Comparison of ENCODE assay signal across 31 cellular contexts in the genomic region with DNA sequence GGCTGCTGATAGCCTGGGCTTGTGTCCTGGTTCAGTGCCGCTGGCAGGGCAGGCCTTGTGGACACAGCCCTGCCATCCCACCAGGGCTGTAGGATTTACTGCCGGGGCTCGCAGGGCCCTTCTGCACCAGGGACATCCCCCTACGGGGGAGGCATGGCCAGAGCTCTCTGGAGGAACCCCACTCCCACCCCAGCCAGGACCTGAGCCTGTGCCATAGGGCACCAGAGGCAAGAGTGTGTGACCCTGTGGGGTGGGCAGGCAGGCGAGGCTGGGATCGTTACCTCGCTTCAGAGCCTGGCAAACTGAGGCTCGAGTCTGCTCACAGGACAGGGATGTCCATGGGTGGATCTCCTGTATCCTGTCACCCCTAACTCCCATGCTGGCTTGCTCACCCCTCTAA. TPM values are rescaled to one million over a fixed set of nuclear protein-coding genes. Genes with fewer than 3 reads are reported as not detected.
A peak's percentile ranks its signal among the peaks of the same experiment; 100 is the strongest.
DNase-seq lines count a peak whose midpoint lies in the region; ATAC-seq and TF ChIP-seq lines count a peak whose summit lies in the region.
"Had no signal": no experiment of that assay in that cellular context is flagged by ENCODE, and none has a peak within 500 bp of the region (broad histone marks: within the 10 kb centered on the region; RNA-seq: fewer than 3 reads in every experiment).

No MANE protein-coding gene starts in this region.

- H3K36me3 ChIP-seq in heart right ventricle: peaks cover 0 to 15% (median 0%) of the 10 kb centered on the region in 9 donors
- no peaks in the 10 kb centered on the region for H3K36me3 ChIP-seq in prostate gland
- H3K36me3 ChIP-seq in uterus: no peaks in the 10 kb centered on the region
- H3K36me3 ChIP-seq in Peyer's patch: no peaks in the 10 kb centered on the region

- H3K4me1 ChIP-seq in heart right ventricle (peaks cover 0 to 66% (median 37%) of the 10 kb centered on the region in 9 donors), right cardiac atrium (ENCODE audit: control insufficient read depth, insufficient read depth, low read length) (no peaks in the 10 kb centered on the region), prostate gland (replicated peaks) (no peaks in the 10 kb centered on the region), uterus (no peaks in the 10 kb centered on the region), Peyer's patch (peaks cover 0 to 14% (median 0%) of the 10 kb centered on the region in 4 donors)

- TF ChIP-seq CTCF in heart right ventricle (IDR thresholded peaks at IDR 0.05) (no peak), prostate gland (IDR thresholded peaks at IDR 0.05) (no peak), uterus (IDR thresholded peaks at IDR 0.05) (no peak), Peyer's patch (IDR thresholded peaks at IDR 0.05) (no peak)

- H3K4me3 ChIP-seq in heart right ventricle (peak overlapping the region; percentile 36 to 72 (median 64)), right cardiac atrium (ENCODE audit: low read length) (peak overlapping the region; percentile 51), prostate gland (no peak overlapping the region), uterus (no peak overlapping the region), Peyer's patch (peak overlapping the region in 1 of 4 donors; percentile 10)
- H3K4me3 ChIP-seq: K562 had no signal

- ATAC-seq in heart right ventricle: no peak
- no peak for ATAC-seq in left cardiac atrium
- no peak for ATAC-seq in right cardiac atrium
- no peak for ATAC-seq in SK-N-SH treated with all-trans-retinoic acid at 6 μM for 48 hours
- no peak for ATAC-seq in GM18867 (IDR thresholded peaks at IDR 0.05; ENCODE audit: unreplicated experiment)
- ATAC-seq: activated CD4-positive, alpha-beta T cell treated with anti-CD3 and anti-CD28 coated beads for 36 hours; activated T-cell treated with anti-CD3 and anti-CD28 coated beads, Interleukin-2, amount 50 U/mL, for 4 hours; K562; stimulated activated naive B cell treated with anti-CD40 and anti-IgM and Interleukin-4, amounts not matched to agents 10 μg/mL and 1 μg/mL and 100 μg/mL, for 72 hours; T-cell had no signal

- H3K9me3 ChIP-seq in heart right ventricle (no peaks in the 10 kb centered on the region), right cardiac atrium (ENCODE audit: control insufficient read depth, low read length) (no peaks in the 10 kb centered on the region), prostate gland (no peaks in the 10 kb centered on the region), uterus (no peaks in the 10 kb centered on the region), Peyer's patch (no peaks in the 10 kb centered on the region)

- DNase-seq in heart right ventricle (no peak), left cardiac atrium (no peak), right cardiac atrium (peak in 1 of 3 donors; percentile 63), prostate gland (ENCODE audit: low spot score) (no peak), uterus (no peak), Peyer's patch (no peak)
- DNase-seq: activated CD4-positive, alpha-beta T cell treated with anti-CD3 and anti-CD28 coated beads for 36 hours; activated naive CD4-positive, alpha-beta T cell treated with Interleukin-2 at 50 U/mL for 16 hours; activated T-cell treated with anti-CD3 and anti-CD28 coated beads, Interleukin-2, amount 50 U/mL, for 4 hours; amniotic stem cell; central memory CD4-positive, alpha-beta T cell; GF-D8; kidney glomerular epithelial cell; MM.1S; NCI-H187; NCI-H2227 treated with DMSO at 0.1 percent for 48 hours; SIG-M5; stimulated activated CD4-positive, alpha-beta T cell treated with anti-CD3 and anti-CD28 coated beads, Interleukin-2, amount 100 ng/mL, for 48 hours; stimulated activated naive B cell treated with anti-CD40 and anti-IgM and Interleukin-4, amounts not matched to agents 10 μg/mL and 1 μg/mL and 100 μg/mL, for 72 hours; T-cell had no signal

- 59 to 68% methylated on average over 8 of the region's 8 CpGs for WGBS in heart right ventricle, 2 donors
- WGBS in right cardiac atrium: 58% methylated on average over 8 of the region's 8 CpGs
- 85% methylated on average over 4 of the region's 8 CpGs for WGBS in prostate gland

- H3K27me3 ChIP-seq in heart right ventricle (no peaks in the 10 kb centered on the region), right cardiac atrium (ENCODE audit: control insufficient read depth, insufficient read depth) (no peaks in the 10 kb centered on the region), prostate gland (replicated peaks; ENCODE audit: insufficient read depth) (no peaks in the 10 kb centered on the region), uterus (no peaks in the 10 kb centered on the region), Peyer's patch (no peaks in the 10 kb centered on the region)

- intact Hi-C loops in heart right ventricle (cut with DNase I): no loop called here
- intact Hi-C loops in left cardiac atrium (cut with DNase I): no loop called here
- intact Hi-C loops in right cardiac atrium (cut with DNase I): no loop called here
- intact Hi-C loops in prostate gland (cut with DNase I): no loop called here
- intact Hi-C loops in uterus (cut with DNase I; ENCODE audit: low total_unique reads): no loop called here

- H3K27ac ChIP-seq in heart right ventricle (peak overlapping the region; percentile 83 to 100 (median 96)), right cardiac atrium (ENCODE audit: low read length) (peak overlapping the region; percentile 97), prostate gland (peak overlapping the region; percentile 65 to 66), uterus (peak overlapping the region; percentile 73 to 84), Peyer's patch (peak overlapping the region in 2 of 4 donors; percentile 55 to 84)
- H3K27ac ChIP-seq: epithelial cell of prostate had no signal

- TF ChIP-seq POLR2A in prostate gland (IDR thresholded peaks at IDR 0.05): no peak
- no peak for TF ChIP-seq POLR2A in uterus (IDR thresholded peaks at IDR 0.05)
- no peak for TF ChIP-seq POLR2A in Peyer's patch (IDR thresholded peaks at IDR 0.05)

TF ChIP-seq in SK-N-SH treated with all-trans-retinoic acid at 6 μM for 48 hours, 23 proteins besides CTCF, POLR2A, EP300 and RAD21 (continues in another document):
- TF ChIP-seq ZFP30 (CRISPR knock-in tag; IDR thresholded peaks at IDR 0.05) (no peak), ZNF8 (CRISPR knock-in tag; IDR thresholded peaks at IDR 0.05) (no peak), ZNF70 (CRISPR knock-in tag; IDR thresholded peaks at IDR 0.05) (no peak), ZFP3 (CRISPR knock-in tag; IDR thresholded peaks at IDR 0.05) (no peak), PATZ1 (CRISPR knock-in tag; IDR thresholded peaks at IDR 0.05; ENCODE audit: borderline replicate concordance) (no peak), ESRRG (CRISPR knock-in tag; IDR thresholded peaks at IDR 0.05) (no peak), GLIS3 (CRISPR knock-in tag; IDR thresholded peaks at IDR 0.05) (no peak), TSHZ2 (CRISPR knock-in tag; IDR thresholded peaks at IDR 0.05) (no peak), BACH2 (CRISPR knock-in tag; IDR thresholded peaks at IDR 0.05; ENCODE audit: borderline replicate concordance) (no peak)

RNA-seq across cellular contexts. Expression of gene LDB3, which starts 2.6 kb away (rescaled TPM):
- total RNA-seq in heart right ventricle: 1,000 to 10,000 TPM; 1,248 to 1,738 (median 1,513) TPM
- polyA plus RNA-seq in heart right ventricle: 1,000 to 10,000 TPM in 1 of 2 donors, 100 to 1,000 TPM in 1; 162 to 1,622 TPM
- 100 to 1,000 TPM; 585 to 779 TPM for total RNA-seq in left cardiac atrium
- total RNA-seq in right cardiac atrium: 1,000 to 10,000 TPM in 1 of 4 donors, 100 to 1,000 TPM in 3; 738 to 1,111 (median 934) TPM
- 1,223 TPM for polyA plus RNA-seq in right cardiac atrium
- total RNA-seq in prostate gland: 10 to 100 TPM; 10.8 to 13.0 TPM
- 10 to 100 TPM in 1 of 4 donors, 1 to 10 TPM in 2, under 1 TPM in 1; 0.97 to 33.4 (median 4.2) TPM for total RNA-seq in uterus
- total RNA-seq in Peyer's patch: 1 to 10 TPM; 1.3 to 9.1 (median 2.3) TPM
- total RNA-seq: K562 had no signal

RNA-seq across cellular contexts. Expression of gene OPN4, which starts 16.5 kb away (rescaled TPM):
- under 1 TPM in 5 of 10 donors, not detected in 5; 0.11 to 0.27 (median 0.26) TPM for total RNA-seq in heart right ventricle
- under 1 TPM; 0.10 to 0.29 TPM for polyA plus RNA-seq in heart right ventricle
- total RNA-seq in left cardiac atrium: under 1 TPM; 0.12 to 0.18 TPM
- total RNA-seq in right cardiac atrium: 1 to 10 TPM in 2 of 4 donors, under 1 TPM in 2; 0.32 to 1.2 (median 0.95) TPM
- polyA plus RNA-seq in right cardiac atrium: 0.93 TPM
- not detected for total RNA-seq in prostate gland
- total RNA-seq in uterus: not detected
- not detected for total RNA-seq in Peyer's patch
- total RNA-seq: A172; activated CD4-positive, alpha-beta T cell treated with anti-CD3 and anti-CD28 coated beads for 36 hours; activated CD8-positive, alpha-beta memory T cell treated with anti-CD3 and anti-CD28 coated beads for 36 hours; activated T-cell treated with anti-CD3 and anti-CD28 coated beads, Interleukin-2, amount 50 U/mL, for 4 hours; frontal cortex; K562; mesothelial cell of epicardium; OCI-LY7; posterior vena cava; T-cell had no signal
- polyA plus RNA-seq: K562, neural cell had no signal

Comparison
In these comparisons a context has a peak if more than half of its experiments do, and no peak if none do; other contexts are left out.
1. H3K4me3 ChIP-seq: peak in heart right ventricle (10 of 10) and right cardiac atrium (single experiment); none in prostate gland (0 of 2) and uterus (0 of 2).
2. RNA of gene LDB3, which starts 2.6 kb away (total RNA-seq): 1,248 to 1,738 TPM in heart right ventricle, 738 to 1,111 TPM in right cardiac atrium and 585 to 779 TPM in left cardiac atrium; 10.8 to 13.0 TPM in prostate gland, 0.97 to 33.4 TPM in uterus and 1.3 to 9.1 TPM in Peyer's patch; every median in the first group is over 10 times any median in the second.